In the genomic region with DNA sequence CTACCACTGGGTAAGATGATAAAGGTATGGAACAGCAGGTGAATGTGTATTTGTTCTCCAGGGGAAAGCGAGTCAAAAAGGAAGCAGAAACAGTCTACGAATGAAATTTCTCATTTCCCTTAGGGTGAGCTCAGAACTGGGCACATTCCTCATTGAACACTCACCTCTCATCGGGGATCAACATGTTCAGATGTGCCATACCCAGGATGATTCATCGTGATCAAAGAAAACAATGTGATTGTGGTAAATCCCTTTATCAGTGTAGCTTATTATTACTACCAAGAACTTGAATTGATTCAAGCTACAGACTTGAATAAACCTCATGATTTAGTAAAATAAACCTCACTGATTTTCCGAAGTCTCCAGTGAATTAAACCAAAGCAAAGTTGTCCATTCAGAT, we compare ENCODE assay signal across 24 cellular contexts.
DNase-seq lines count a peak whose midpoint lies in the region; ATAC-seq, FAIRE-seq and TF ChIP-seq lines count a peak whose summit lies in the region.
"Had no signal": no experiment of that assay in that cellular context is flagged by ENCODE, and none has a peak within 500 bp of the region (broad histone marks: within the 10 kb centered on the region; RNA-seq: fewer than 3 reads in every experiment).

No MANE protein-coding gene starts in this region.

- H3K4me2 ChIP-seq in osteoblast (ENCODE audit: insufficient read depth, low read length) = no peak overlapping the region
- H3K4me2 ChIP-seq: BLaER1 had no signal

- H2AFZ ChIP-seq in osteoblast (ENCODE audit: low read length) = no peak overlapping the region

- no peaks in the 10 kb centered on the region for H4K20me1 ChIP-seq in osteoblast (ENCODE audit: insufficient read depth, low read length)
- H4K20me1 ChIP-seq: BLaER1 had no signal

- no peak overlapping the region for H3K4me3 ChIP-seq in epithelial cell of esophagus (ENCODE audit: low read length)
- H3K4me3 ChIP-seq in osteoblast (ENCODE audit: insufficient read depth, low read length) = no peak overlapping the region
- no peak overlapping the region for H3K4me3 ChIP-seq in gastroesophageal sphincter
- H3K4me3 ChIP-seq: BLaER1, esophagus muscularis mucosa, K562, sigmoid colon had no signal

- TF ChIP-seq EP300 in gastroesophageal sphincter (IDR thresholded peaks at IDR 0.05) = no peak

- no peak for ATAC-seq in gastroesophageal sphincter
- ATAC-seq in HG02571 (IDR thresholded peaks at IDR 0.05; ENCODE audit: unreplicated experiment) = no peak
- ATAC-seq: activated CD8-positive, alpha-beta memory T cell treated with anti-CD3 and anti-CD28 coated beads, Interleukin-2, amount 10 ng/mL, durations not matched to agents 7 days and 5 days; K562; left lobe of liver had no signal

- no peaks in the 10 kb centered on the region for H3K36me3 ChIP-seq in osteoblast (ENCODE audit: insufficient read depth, low read length)
- H3K36me3 ChIP-seq in gastroesophageal sphincter = no peaks in the 10 kb centered on the region
- H3K36me3 ChIP-seq: BLaER1, esophagus muscularis mucosa, sigmoid colon had no signal

- DNase-seq in ELR (ENCODE audit: low read depth) (peak; percentile 90), RCC 7860 (ENCODE audit: low spot score) (peak; percentile 6), epithelial cell of esophagus (ENCODE audit: low read depth) (peak; percentile 97), osteoblast (ENCODE audit: insufficient read length, low spot score, missing footprints) (peak; percentile 5), posterior vena cava (ENCODE audit: low spot score) (no peak), Kasumi-1 (lab: John Stamatoyannopoulos, UW) (no peak)
- DNase-seq: activated CD4-positive, alpha-beta T cell treated with anti-CD3 and anti-CD28 coated beads for 1 hour; activated CD8-positive, alpha-beta memory T cell treated with anti-CD3 and anti-CD28 coated beads, Interleukin-2, amount 10 ng/mL, durations not matched to agents 7 days and 5 days; activated effector memory CD4-positive, alpha-beta T cell treated with Interleukin-2 at 50 U/mL for 16 hours; DMS153; NCI-H1105 treated with DMSO at 0.1 percent for 48 hours; NK-92 treated with Interleukin-12 subunit alpha and Interleukin-12 subunit beta, amount 100 ng/mL, for 24 hours; nucleus accumbens; SHP77 treated with DMSO at 0.1 percent for 48 hours; sigmoid colon; stimulated activated CD4-positive, alpha-beta T cell treated with anti-CD3 and anti-CD28 coated beads, Interleukin-4, amount 100 ng/mL, for 24 hours; stimulated activated CD8-positive, alpha-beta memory T cell treated with anti-CD3 and anti-CD28 coated beads, Interleukin-4, amount 100 ng/mL, for 48 hours had no signal

- WGBS in gastroesophageal sphincter (ENCODE audit: low coverage in 1 of 2), 2 donors = 78 to 85% methylated on average over 5 of the region's 5 CpGs

- intact Hi-C loops in posterior vena cava (cut with DNase I) = no loop called here

- TF ChIP-seq CTCF in epithelial cell of esophagus (IDR thresholded peaks at IDR 0.05; ENCODE audit: insufficient read depth, low read depth, low read length, missing control alignments) (no peak), osteoblast (IDR thresholded peaks at IDR 0.05; ENCODE audit: extremely low read depth, low read depth, low read length) (no peak), gastroesophageal sphincter (IDR thresholded peaks at IDR 0.05) (no peak)

- no peak for FAIRE-seq in RCC 7860 (lab: Jason Lieb, UNC)
- FAIRE-seq: GM18507, K562 had no signal

- H3K4me1 ChIP-seq in osteoblast (ENCODE audit: insufficient read depth, low read length) = no peaks in the 10 kb centered on the region
- no peaks in the 10 kb centered on the region for H3K4me1 ChIP-seq in gastroesophageal sphincter
- H3K4me1 ChIP-seq: BLaER1, esophagus muscularis mucosa, sigmoid colon had no signal

- H3K27me3 ChIP-seq in osteoblast (ENCODE audit: insufficient read depth, low read length) = peaks cover 14% of the 10 kb centered on the region
- no peaks in the 10 kb centered on the region for H3K27me3 ChIP-seq in gastroesophageal sphincter
- H3K27me3 ChIP-seq: BLaER1, esophagus muscularis mucosa, sigmoid colon had no signal

- TF ChIP-seq POLR2A in gastroesophageal sphincter (IDR thresholded peaks at IDR 0.05) = no peak

- H3K79me2 ChIP-seq in osteoblast (ENCODE audit: insufficient read depth, low read length) = no peaks in the 10 kb centered on the region

- H3K9me3 ChIP-seq in osteoblast (ENCODE audit: low read depth, low read length) = no peaks in the 10 kb centered on the region
- no peaks in the 10 kb centered on the region for H3K9me3 ChIP-seq in gastroesophageal sphincter
- H3K9me3 ChIP-seq: BLaER1, esophagus muscularis mucosa, sigmoid colon had no signal

- no peak overlapping the region for H3K27ac ChIP-seq in osteoblast (ENCODE audit: low read depth, low read length)
- no peak overlapping the region for H3K27ac ChIP-seq in gastroesophageal sphincter
- H3K27ac ChIP-seq: BLaER1, esophagus muscularis mucosa, sigmoid colon had no signal

Comparison
In these comparisons a context has a peak if more than half of its experiments do, and no peak if none do; other contexts are left out.
1. DNase-seq: peak in ELR (single experiment), RCC 7860 (single experiment), epithelial cell of esophagus (single experiment) and osteoblast (single experiment); none in posterior vena cava (single experiment) and Kasumi-1 (0 of 2).